34 cellular contexts compared by ENCODE assay signal in genomic region chr18:51345848-51346391, GRCh38.
"Had no signal": no experiment of that assay in that cellular context is flagged by ENCODE, and none has a peak within 500 bp of the region (broad histone marks: within the 10 kb centered on the region; RNA-seq: fewer than 3 reads in every experiment).

No MANE protein-coding gene starts in this region.

- H3K4me1 ChIP-seq: adrenal gland, breast epithelium had no signal

- H3K27ac Mint-ChIP-seq: activated B cell treated with CpG ODN at 0.5 μM for 24 hours; activated CD4-positive, alpha-beta memory T cell treated with anti-CD3 and anti-CD28 coated beads for 36 hours; activated CD4-positive, alpha-beta T cell treated with anti-CD3 and anti-CD28 coated beads, Interleukin-2, amount 10 ng/mL, durations not matched to agents 24 days and 14 days; activated CD8-positive, alpha-beta T cell treated with anti-CD3 and anti-CD28 coated beads for 36 hours; activated naive CD4-positive, alpha-beta T cell treated with anti-CD3 and anti-CD28 coated beads for 36 hours; activated naive CD4-positive, alpha-beta T cell treated with anti-CD3 and anti-CD28 coated beads, Interleukin-2, amount 50 U/mL, for 72 hours; activated naive CD8-positive, alpha-beta T cell treated with anti-CD3 and anti-CD28 coated beads for 36 hours; activated T-cell treated with anti-CD3 and anti-CD28 coated beads, Interleukin-2, amount 50 U/mL, for 72 hours; activated T-helper 1 cell treated with anti-CD3 and anti-CD28 coated beads, Interleukin-12 subunit alpha, Interleukin-12 subunit beta, Interleukin-2, Interleukin-4 antibody, amounts not matched to agents 30 ng/mL and 10 ng/mL and 1 ng/mL, durations not matched to agents 14 hours and 24 hours and 36 hours; activated T-helper 17 cell treated with anti-CD3 and anti-CD28 coated beads, Interleukin-2, amount 50 U/mL, for 72 hours; T-helper 1 cell treated with Interleukin-12 subunit alpha and Interleukin-12 subunit beta and Interleukin-4 antibody, amounts not matched to agents 30 μg/mL and 1 μg/mL, for 36 hours; T-helper 2 cell treated with Interferon-gamma antibody and Interleukin-4, amounts not matched to agents 5 μg/mL and 100 μg/mL, for 36 hours had no signal

- H3K9me3 Mint-ChIP-seq: activated CD4-positive, alpha-beta memory T cell treated with anti-CD3 and anti-CD28 coated beads for 36 hours; activated CD4-positive, alpha-beta T cell treated with anti-CD3 and anti-CD28 coated beads, Interleukin-2, amount 10 ng/mL, durations not matched to agents 24 days and 14 days; activated CD8-positive, alpha-beta T cell treated with anti-CD3 and anti-CD28 coated beads for 36 hours; activated naive CD4-positive, alpha-beta T cell treated with anti-CD3 and anti-CD28 coated beads for 36 hours; activated naive CD4-positive, alpha-beta T cell treated with anti-CD3 and anti-CD28 coated beads, Interleukin-2, amount 50 U/mL, for 72 hours; activated T-cell treated with anti-CD3 and anti-CD28 coated beads, Interleukin-2, amount 50 U/mL, for 4 hours; activated T-helper 1 cell treated with anti-CD3 and anti-CD28 coated beads, Interleukin-12 subunit alpha, Interleukin-12 subunit beta, Interleukin-2, Interleukin-4 antibody, amounts not matched to agents 30 ng/mL and 10 ng/mL and 1 ng/mL, durations not matched to agents 14 hours and 24 hours and 36 hours; T-helper 1 cell treated with Interleukin-12 subunit alpha and Interleukin-12 subunit beta and Interleukin-4 antibody, amounts not matched to agents 30 μg/mL and 1 μg/mL, for 36 hours; T-helper 2 cell treated with Interferon-gamma antibody and Interleukin-4, amounts not matched to agents 5 μg/mL and 100 μg/mL, for 36 hours had no signal

- H3K36me3 ChIP-seq: adrenal gland, brain microvascular endothelial cell, breast epithelium had no signal

- H3K4me3 Mint-ChIP-seq: activated B cell treated with CpG ODN at 0.5 μM for 24 hours; activated CD4-positive, alpha-beta memory T cell treated with anti-CD3 and anti-CD28 coated beads for 36 hours; activated CD4-positive, alpha-beta T cell treated with anti-CD3 and anti-CD28 coated beads, Interleukin-2, amount 10 ng/mL, durations not matched to agents 24 days and 14 days; activated CD8-positive, alpha-beta T cell treated with anti-CD3 and anti-CD28 coated beads for 36 hours; activated naive CD4-positive, alpha-beta T cell treated with anti-CD3 and anti-CD28 coated beads for 36 hours; activated naive CD8-positive, alpha-beta T cell treated with anti-CD3 and anti-CD28 coated beads for 36 hours; activated T-cell treated with anti-CD3 and anti-CD28 coated beads, Interleukin-2, amount 50 U/mL, for 4 hours; activated T-cell treated with anti-CD3 and anti-CD28 coated beads, Interleukin-2, amount 50 U/mL, for 72 hours; activated T-helper 1 cell treated with anti-CD3 and anti-CD28 coated beads, Interleukin-12 subunit alpha, Interleukin-12 subunit beta, Interleukin-2, Interleukin-4 antibody, amounts not matched to agents 30 ng/mL and 10 ng/mL and 1 ng/mL, durations not matched to agents 14 hours and 24 hours and 36 hours; activated T-helper 17 cell treated with anti-CD3 and anti-CD28 coated beads, Interleukin-2, amount 50 U/mL, for 72 hours; T-helper 1 cell treated with Interleukin-12 subunit alpha and Interleukin-12 subunit beta and Interleukin-4 antibody, amounts not matched to agents 30 μg/mL and 1 μg/mL, for 36 hours; T-helper 2 cell treated with Interferon-gamma antibody and Interleukin-4, amounts not matched to agents 5 μg/mL and 100 μg/mL, for 36 hours had no signal

- H3K4me3 ChIP-seq: adrenal gland, body of pancreas, breast epithelium had no signal

- DNase-seq: activated B cell treated with CpG ODN at 0.5 μM for 24 hours; activated CD4-positive, alpha-beta memory T cell treated with anti-CD3 and anti-CD28 coated beads for 36 hours; activated CD4-positive, alpha-beta T cell treated with anti-CD3 and anti-CD28 coated beads for 4 hours; activated CD4-positive, alpha-beta T cell treated with anti-CD3 and anti-CD28 coated beads, Interleukin-2, amount 10 ng/mL, durations not matched to agents 24 days and 14 days; activated CD4-positive, alpha-beta T cell treated with anti-CD3 and anti-CD28 coated beads, Interleukin-2, amount 50 U/mL, for 1 hour; activated CD4-positive, alpha-beta T cell treated with anti-CD3 and anti-CD28 coated beads, Interleukin-2, amount 50 U/mL, for 4 hours; activated CD4-positive, CD25-positive, alpha-beta regulatory T cell treated with anti-CD3 and anti-CD28 coated beads, Interleukin-2, amount 50 U/mL, for 72 hours; activated CD8-positive, alpha-beta memory T cell treated with anti-CD3 and anti-CD28 coated beads, Interleukin-2, amount 50 U/mL, for 4 hours; activated CD8-positive, alpha-beta T cell treated with anti-CD3 and anti-CD28 coated beads for 36 hours; activated effector memory CD4-positive, alpha-beta T cell treated with anti-CD3 and anti-CD28 coated beads, Interleukin-2, amount 50 U/mL, for 16 hours; activated gamma-delta T cell treated with Interleukin-2 at 50 U/mL for 16 hours; activated naive CD4-positive, alpha-beta T cell; activated naive CD4-positive, alpha-beta T cell treated with anti-CD3 and anti-CD28 coated beads for 36 hours; activated naive CD4-positive, alpha-beta T cell treated with anti-CD3 and anti-CD28 coated beads, Interleukin-2, amount 50 U/mL, for 16 hours; activated naive CD8-positive, alpha-beta T cell treated with anti-CD3 and anti-CD28 coated beads for 36 hours; activated T-cell treated with anti-CD3 and anti-CD28 coated beads for 4 hours; activated T-cell treated with anti-CD3 and anti-CD28 coated beads, Interleukin-2, amount 50 U/mL, for 1 hour; activated T-cell treated with anti-CD3 and anti-CD28 coated beads, Interleukin-2, amount 50 U/mL, for 4 hours; activated T-cell treated with anti-CD3 and anti-CD28 coated beads, Interleukin-2, amount 50 U/mL, for 72 hours; adrenal gland; amniotic stem cell; aorta; body of pancreas; brain microvascular endothelial cell; central memory CD4-positive, alpha-beta T cell; T-helper 2 cell; T-helper 9 cell had no signal

- ATAC-seq: activated CD8-positive, alpha-beta T cell treated with anti-CD3 and anti-CD28 coated beads for 36 hours; activated naive CD4-positive, alpha-beta T cell treated with anti-CD3 and anti-CD28 coated beads, Interleukin-2, amount 50 U/mL, for 72 hours; activated T-cell treated with anti-CD3 and anti-CD28 coated beads, Interleukin-2, amount 50 U/mL, for 4 hours; activated T-cell treated with anti-CD3 and anti-CD28 coated beads, Interleukin-2, amount 50 U/mL, for 72 hours; activated T-helper 17 cell treated with anti-CD3 and anti-CD28 coated beads, Interleukin-2, amount 50 U/mL, for 72 hours; body of pancreas had no signal

- H3K36me3 Mint-ChIP-seq: activated CD4-positive, alpha-beta memory T cell treated with anti-CD3 and anti-CD28 coated beads for 36 hours; activated naive CD4-positive, alpha-beta T cell treated with anti-CD3 and anti-CD28 coated beads, Interleukin-2, amount 50 U/mL, for 72 hours; activated naive CD8-positive, alpha-beta T cell treated with anti-CD3 and anti-CD28 coated beads for 36 hours had no signal

- H3K9me3 ChIP-seq: adrenal gland, body of pancreas, breast epithelium had no signal

- H3K27me3 ChIP-seq: adrenal gland, body of pancreas, breast epithelium had no signal

- H3K27ac ChIP-seq: adrenal gland, body of pancreas, brain microvascular endothelial cell, breast epithelium, VCaP had no signal

- H3K4me1 Mint-ChIP-seq: activated B cell treated with CpG ODN at 0.5 μM for 24 hours; activated CD4-positive, alpha-beta T cell treated with anti-CD3 and anti-CD28 coated beads, Interleukin-2, amount 10 ng/mL, durations not matched to agents 24 days and 14 days; activated naive CD8-positive, alpha-beta T cell treated with anti-CD3 and anti-CD28 coated beads for 36 hours; activated T-helper 17 cell treated with anti-CD3 and anti-CD28 coated beads, Interleukin-2, amount 50 U/mL, for 72 hours had no signal
